Comparison of ENCODE assay signal across 8 cellular contexts in genomic region chr1:181134543-181135461, GRCh38. TPM values are rescaled to one million over a fixed set of nuclear protein-coding genes. Genes with fewer than 3 reads are reported as not detected.
DNase-seq lines count a peak whose midpoint lies in the region; ATAC-seq and TF ChIP-seq lines count a peak whose summit lies in the region.

No MANE protein-coding gene starts in this region.

- H3K27me3 ChIP-seq in A673 (replicated peaks; ENCODE audit: insufficient read depth, low read depth, low read length, poor library complexity) (no peaks in the 10 kb centered on the region), hepatocyte (no peaks in the 10 kb centered on the region), BE2C (no peaks in the 10 kb centered on the region)

- H3K4me1 ChIP-seq in A673 (ENCODE audit: insufficient read depth, low read length, poor library complexity, severe bottlenecking) (peaks cover 25% of the 10 kb centered on the region), hepatocyte (ENCODE audit: insufficient read depth) (peaks cover 15% of the 10 kb centered on the region), BE2C (no peaks in the 10 kb centered on the region)

- no peaks in the 10 kb centered on the region for H3K9me3 Mint-ChIP-seq in activated naive CD4-positive, alpha-beta T cell treated with anti-CD3 and anti-CD28 coated beads, Interleukin-2, amount 10 ng/mL, durations not matched to agents 7 days and 5 days
- H3K9me3 Mint-ChIP-seq in stimulated activated memory B cell treated with anti-CD40 and anti-IgM and Interleukin-4, amounts not matched to agents 10 μg/mL and 1 μg/mL and 100 μg/mL, for 72 hours = no peaks in the 10 kb centered on the region

- no peak overlapping the region for H3K4me3 ChIP-seq in A673 (ENCODE audit: low read depth, low read length, poor library complexity, severe bottlenecking)
- no peak overlapping the region for H3K4me3 ChIP-seq in hepatocyte
- no peak overlapping the region for H3K4me3 ChIP-seq in BE2C (ENCODE audit: low read depth, low read length)

- H3K36me3 Mint-ChIP-seq in activated naive CD4-positive, alpha-beta T cell treated with anti-CD3 and anti-CD28 coated beads, Interleukin-2, amount 10 ng/mL, durations not matched to agents 7 days and 5 days = no peaks in the 10 kb centered on the region
- peaks cover 5% of the 10 kb centered on the region for H3K36me3 Mint-ChIP-seq in stimulated activated memory B cell treated with anti-CD40 and anti-IgM and Interleukin-4, amounts not matched to agents 10 μg/mL and 1 μg/mL and 100 μg/mL, for 72 hours

- H3K36me3 ChIP-seq in A673 (ENCODE audit: insufficient read depth, low read length, poor library complexity, severe bottlenecking) (no peaks in the 10 kb centered on the region), hepatocyte (replicated peaks; ENCODE audit: insufficient read depth, low read depth) (no peaks in the 10 kb centered on the region), BE2C (no peaks in the 10 kb centered on the region)

- H3K4me3 Mint-ChIP-seq in activated naive CD4-positive, alpha-beta T cell treated with anti-CD3 and anti-CD28 coated beads, Interleukin-2, amount 10 ng/mL, durations not matched to agents 7 days and 5 days = peak overlapping the region; percentile 42
- H3K4me3 Mint-ChIP-seq in stimulated activated memory B cell treated with anti-CD40 and anti-IgM and Interleukin-4, amounts not matched to agents 10 μg/mL and 1 μg/mL and 100 μg/mL, for 72 hours = peak overlapping the region; percentile 81

- WGBS in hepatocyte (ENCODE audit: low lambda C conversion rate, missing lambda C conversion rate) = 90% methylated on average over 17 of the region's 17 CpGs

- ATAC-seq in HG02759 (IDR thresholded peaks at IDR 0.05; ENCODE audit: unreplicated experiment) = peak; percentile 32
- ATAC-seq in stimulated activated memory B cell treated with anti-CD40 and anti-IgM and Interleukin-4, amounts not matched to agents 10 μg/mL and 1 μg/mL and 100 μg/mL, for 72 hours = peak; percentile 72

- H3K4me2 ChIP-seq in hepatocyte = peak overlapping the region; percentile 23

- no peaks in the 10 kb centered on the region for H3K79me2 ChIP-seq in hepatocyte

- intact Hi-C loops in A673 (cut with micrococcal nuclease; ENCODE audit: unreplicated experiment) = no loop called here

- no peak overlapping the region for H2AFZ ChIP-seq in hepatocyte

- CTCF ChIA-PET in A673 (lab: Charles Lee) = interaction anchor here (0.8 to 2.3 kb wide), 2 partner anchors 49 to 51 kb away, joined by 3 to 7 read pairs; no protein-coding TSS in a partner anchor
- CTCF ChIA-PET in activated naive CD4-positive, alpha-beta T cell treated with anti-CD3 and anti-CD28 coated beads, Interleukin-2, amount 10 ng/mL, durations not matched to agents 7 days and 5 days (lab: Charles Lee) = interaction anchor here (1.0 to 2.5 kb wide), 5 partner anchors 16 to 47 kb away, joined by 3 to 20 read pairs (median 3); no protein-coding TSS in a partner anchor

- H3K27ac Mint-ChIP-seq in activated naive CD4-positive, alpha-beta T cell treated with anti-CD3 and anti-CD28 coated beads, Interleukin-2, amount 10 ng/mL, durations not matched to agents 7 days and 5 days = peak overlapping the region; percentile 89
- H3K27ac Mint-ChIP-seq in stimulated activated memory B cell treated with anti-CD40 and anti-IgM and Interleukin-4, amounts not matched to agents 10 μg/mL and 1 μg/mL and 100 μg/mL, for 72 hours = peak overlapping the region; percentile 100

- no peaks in the 10 kb centered on the region for H4K20me1 ChIP-seq in hepatocyte (ENCODE audit: insufficient read depth, poor library complexity, severe bottlenecking)

- TF ChIP-seq CTCF in A673 (conservative IDR thresholded peaks at IDR 0.05; ENCODE audit: low read depth, low read length) (no peak), hepatocyte (IDR thresholded peaks at IDR 0.05; ENCODE audit: poor library complexity) (no peak), BE2C (IDR thresholded peaks at IDR 0.05; ENCODE audit: low read depth, low read length) (no peak)

- BruUV-seq in A673 (replicated peaks; lab: Mats Ljungman, UMichigan) = no TSS peak

- peak; percentile 32 for TF ChIP-seq POLR2A in GM10847 (IDR thresholded peaks at IDR 0.05; ENCODE audit: extremely low read depth, insufficient read length)

- peaks cover 67% of the 10 kb centered on the region for H3K4me1 Mint-ChIP-seq in activated naive CD4-positive, alpha-beta T cell treated with anti-CD3 and anti-CD28 coated beads, Interleukin-2, amount 10 ng/mL, durations not matched to agents 7 days and 5 days
- peaks cover 96% of the 10 kb centered on the region for H3K4me1 Mint-ChIP-seq in stimulated activated memory B cell treated with anti-CD40 and anti-IgM and Interleukin-4, amounts not matched to agents 10 μg/mL and 1 μg/mL and 100 μg/mL, for 72 hours

- no peak overlapping the region for H3K27ac ChIP-seq in A673 (ENCODE audit: low read depth, low read length, poor library complexity, severe bottlenecking)
- H3K27ac ChIP-seq in hepatocyte = peak overlapping the region; percentile 75

- no peaks in the 10 kb centered on the region for H3K9me2 ChIP-seq in hepatocyte (replicated peaks; ENCODE audit: insufficient read depth)

- DNase-seq in A673 (ENCODE audit: low spot score) (peak; percentile 35), NCI-H2196 treated with DMSO at 0.1 percent for 48 hours (lab: John Stamatoyannopoulos, UW; ENCODE audit: unreplicated experiment) (peak; percentile 32), hepatocyte (ENCODE audit: low spot score) (no peak), BE2C (no peak)
- peak; percentile 41 for DNase-seq in activated naive CD4-positive, alpha-beta T cell treated with anti-CD3 and anti-CD28 coated beads, Interleukin-2, amount 10 ng/mL, durations not matched to agents 7 days and 5 days

- POLR2A ChIA-PET in A673 (lab: Charles Lee; ENCODE audit: low non-redundant PET) = interaction anchor here (0.6 to 0.7 kb wide), 2 partner anchors 46 to 56 kb away, joined by 4 to 14 read pairs; no protein-coding TSS in a partner anchor

- peaks cover 34% of the 10 kb centered on the region for H3K27me3 Mint-ChIP-seq in activated naive CD4-positive, alpha-beta T cell treated with anti-CD3 and anti-CD28 coated beads, Interleukin-2, amount 10 ng/mL, durations not matched to agents 7 days and 5 days
- no peaks in the 10 kb centered on the region for H3K27me3 Mint-ChIP-seq in stimulated activated memory B cell treated with anti-CD40 and anti-IgM and Interleukin-4, amounts not matched to agents 10 μg/mL and 1 μg/mL and 100 μg/mL, for 72 hours

- H3K9me3 ChIP-seq in A673 (ENCODE audit: low read depth, low read length, poor library complexity, severe bottlenecking) (no peaks in the 10 kb centered on the region), hepatocyte (ENCODE audit: low read depth) (no peaks in the 10 kb centered on the region), BE2C (no peaks in the 10 kb centered on the region)

RNA-seq across cellular contexts. Expression of gene IER5, which starts 46.3 kb away (rescaled TPM):
- total RNA-seq in A673 (2021) (25.5 and 28.2 TPM in 2 replicates), hepatocyte (13.0 and 16.6 TPM in 2 replicates)
- 18.2 and 23.1 TPM in 2 replicates for polyA plus RNA-seq in hepatocyte
- 9.9 TPM for polyA plus RNA-seq in BE2C (2012; ENCODE audit: insufficient read depth, insufficient read length, low read depth)

Comparison
In these comparisons a context has a peak if more than half of its experiments do, and no peak if none do; other contexts are left out.
1. DNase-seq: peak in A673 (single experiment), NCI-H2196 treated with DMSO at 0.1 percent for 48 hours (single experiment) and activated naive CD4-positive, alpha-beta T cell treated with anti-CD3 and anti-CD28 coated beads, Interleukin-2, amount 10 ng/mL, durations not matched to agents 7 days and 5 days (single experiment); none in hepatocyte (single experiment) and BE2C (single experiment).